ENCODE assay signal across 28 cellular contexts in genomic region chr3:143011705-143012104, GRCh38. TPM values are rescaled to one million over a fixed set of nuclear protein-coding genes. Genes with fewer than 3 reads are reported as not detected.
DNase-seq lines count a peak whose midpoint lies in the region; FAIRE-seq and TF ChIP-seq lines count a peak whose summit lies in the region.
"Had no signal": no experiment of that assay in that cellular context is flagged by ENCODE, and none has a peak within 500 bp of the region (broad histone marks: within the 10 kb centered on the region; RNA-seq: fewer than 3 reads in every experiment).

No MANE protein-coding gene starts in this region.

- H3K36me3 ChIP-seq in keratinocyte (ENCODE audit: control insufficient read depth in 2 of 2, extremely low read depth in 1 of 2, insufficient read depth in 2 of 2, low read length in 2 of 2), result peaks cover 0 to 8% of the 10 kb centered on the region in 2 experiments
- H3K36me3 ChIP-seq in HAP-1 (replicated peaks), result peaks cover 28% of the 10 kb centered on the region
- H3K36me3 ChIP-seq in WERI-Rb-1, result peaks cover 41% of the 10 kb centered on the region

- dilution Hi-C loops in keratinocyte (cut with MboI; ENCODE audit: extremely low pct_ligation_motif_present, low sequenced_read_pairs), result no loop called here

- intact Hi-C loops in activated CD4-positive, alpha-beta T cell treated with anti-CD3 and anti-CD28 coated beads, Interleukin-2, amount 10 ng/mL, durations not matched to agents 24 days and 14 days (cut with micrococcal nuclease), result no loop called here
- intact Hi-C loops in activated T-helper 1 cell treated with anti-CD3 and anti-CD28 coated beads, Interleukin-12 subunit alpha, Interleukin-12 subunit beta, Interleukin-2, Interleukin-4 antibody, amounts not matched to agents 30 ng/mL and 10 ng/mL and 1 ng/mL, durations not matched to agents 14 hours and 24 hours and 36 hours (cut with micrococcal nuclease), result loop anchor here (1.0 to 2.0 kb wide), 2 partner anchors 10 to 49 kb away; partner anchors contain the start of gene U2SURP

- peak overlapping the region; percentile 79 for H3K27ac Mint-ChIP-seq in activated CD4-positive, alpha-beta T cell treated with anti-CD3 and anti-CD28 coated beads, Interleukin-2, amount 10 ng/mL, durations not matched to agents 24 days and 14 days
- H3K27ac Mint-ChIP-seq in activated T-helper 1 cell treated with anti-CD3 and anti-CD28 coated beads, Interleukin-12 subunit alpha, Interleukin-12 subunit beta, Interleukin-2, Interleukin-4 antibody, amounts not matched to agents 30 ng/mL and 10 ng/mL and 1 ng/mL, durations not matched to agents 14 hours and 24 hours and 36 hours, result peak overlapping the region; percentile 89
- H3K27ac Mint-ChIP-seq: CD4-positive, CD25-positive, alpha-beta regulatory T cell had no signal

- H2AFZ ChIP-seq in keratinocyte (ENCODE audit: control insufficient read depth, low read length), result no peak overlapping the region
- H2AFZ ChIP-seq: GM23248 had no signal

- no peaks in the 10 kb centered on the region for H3K9me1 ChIP-seq in keratinocyte (ENCODE audit: control insufficient read depth, extremely low read depth, insufficient read depth, low read length)

- H3K4me3 ChIP-seq in keratinocyte (ENCODE audit: control insufficient read depth in 2 of 3, extremely low read depth in 1 of 3, insufficient read depth in 2 of 3, low read depth in 1 of 3, low read length in 3 of 3) (no peak overlapping the region), HAP-1 (no peak overlapping the region), WERI-Rb-1 (ENCODE audit: low read depth, low read length) (no peak overlapping the region)
- H3K4me3 ChIP-seq: body of pancreas, gastroesophageal sphincter, GM23248, tibial artery had no signal

- H3K9me3 ChIP-seq in keratinocyte (ENCODE audit: control insufficient read depth, low read depth, low read length), result no peaks in the 10 kb centered on the region
- H3K9me3 ChIP-seq in HAP-1, result no peaks in the 10 kb centered on the region
- no peaks in the 10 kb centered on the region for H3K9me3 ChIP-seq in WERI-Rb-1 (ENCODE audit: severe bottlenecking)
- H3K9me3 ChIP-seq: body of pancreas, gastroesophageal sphincter, tibial artery had no signal

- H3K4me1 Mint-ChIP-seq in activated CD4-positive, alpha-beta T cell treated with anti-CD3 and anti-CD28 coated beads, Interleukin-2, amount 10 ng/mL, durations not matched to agents 24 days and 14 days, result peaks cover 44% of the 10 kb centered on the region
- peaks cover 67% of the 10 kb centered on the region for H3K4me1 Mint-ChIP-seq in activated T-helper 1 cell treated with anti-CD3 and anti-CD28 coated beads, Interleukin-12 subunit alpha, Interleukin-12 subunit beta, Interleukin-2, Interleukin-4 antibody, amounts not matched to agents 30 ng/mL and 10 ng/mL and 1 ng/mL, durations not matched to agents 14 hours and 24 hours and 36 hours (ENCODE audit: low read depth)

- H3K27me3 ChIP-seq in keratinocyte (ENCODE audit: control insufficient read depth, extremely low read depth, insufficient read depth, low read length) (no peaks in the 10 kb centered on the region), HAP-1 (ENCODE audit: low read depth) (no peaks in the 10 kb centered on the region), WERI-Rb-1 (ENCODE audit: insufficient read depth, low read depth, severe bottlenecking) (no peaks in the 10 kb centered on the region)
- H3K27me3 ChIP-seq: body of pancreas, gastroesophageal sphincter, tibial artery had no signal

- in situ Hi-C loops in HAP-1 (cut with MboI; ENCODE audit: low sequenced_read_pairs), result no loop called here

- peak overlapping the region; percentile 68 for H3K4me3 Mint-ChIP-seq in activated CD4-positive, alpha-beta T cell treated with anti-CD3 and anti-CD28 coated beads, Interleukin-2, amount 10 ng/mL, durations not matched to agents 24 days and 14 days
- H3K4me3 Mint-ChIP-seq in activated T-helper 1 cell treated with anti-CD3 and anti-CD28 coated beads, Interleukin-12 subunit alpha, Interleukin-12 subunit beta, Interleukin-2, Interleukin-4 antibody, amounts not matched to agents 30 ng/mL and 10 ng/mL and 1 ng/mL, durations not matched to agents 14 hours and 24 hours and 36 hours, result peak overlapping the region; percentile 59
- H3K4me3 Mint-ChIP-seq: CD4-positive, CD25-positive, alpha-beta regulatory T cell had no signal

- FAIRE-seq in GM18507 (lab: Jason Lieb, UNC), result peak; percentile 41
- FAIRE-seq in keratinocyte (lab: Jason Lieb, UNC), result peak; percentile 39
- FAIRE-seq: A204.1 had no signal

- H3K4me2 ChIP-seq in keratinocyte (ENCODE audit: control insufficient read depth, extremely low read depth, insufficient read depth, low read depth, low read length), result no peak overlapping the region

- peaks cover 63% of the 10 kb centered on the region for H3K79me2 ChIP-seq in keratinocyte (ENCODE audit: control insufficient read depth, insufficient read depth, low read length)

- H3K9me3 Mint-ChIP-seq in activated CD4-positive, alpha-beta T cell treated with anti-CD3 and anti-CD28 coated beads, Interleukin-2, amount 10 ng/mL, durations not matched to agents 24 days and 14 days, result no peaks in the 10 kb centered on the region
- H3K9me3 Mint-ChIP-seq in activated T-helper 1 cell treated with anti-CD3 and anti-CD28 coated beads, Interleukin-12 subunit alpha, Interleukin-12 subunit beta, Interleukin-2, Interleukin-4 antibody, amounts not matched to agents 30 ng/mL and 10 ng/mL and 1 ng/mL, durations not matched to agents 14 hours and 24 hours and 36 hours, result no peaks in the 10 kb centered on the region
- H3K9me3 Mint-ChIP-seq: CD4-positive, CD25-positive, alpha-beta regulatory T cell; naive thymus-derived CD4-positive, alpha-beta T cell had no signal

- H3K9ac ChIP-seq in keratinocyte (ENCODE audit: control insufficient read depth, extremely low read depth, insufficient read depth, low read length), result no peak overlapping the region
- H3K9ac ChIP-seq: GM23248 had no signal

- peaks cover 21% of the 10 kb centered on the region for H3K36me3 Mint-ChIP-seq in activated CD4-positive, alpha-beta T cell treated with anti-CD3 and anti-CD28 coated beads, Interleukin-2, amount 10 ng/mL, durations not matched to agents 24 days and 14 days (ENCODE audit: low read depth)
- peaks cover 19% of the 10 kb centered on the region for H3K36me3 Mint-ChIP-seq in activated T-helper 1 cell treated with anti-CD3 and anti-CD28 coated beads, Interleukin-12 subunit alpha, Interleukin-12 subunit beta, Interleukin-2, Interleukin-4 antibody, amounts not matched to agents 30 ng/mL and 10 ng/mL and 1 ng/mL, durations not matched to agents 14 hours and 24 hours and 36 hours (ENCODE audit: low read depth)

- H3K27ac ChIP-seq in keratinocyte (ENCODE audit: control insufficient read depth, insufficient read depth, low read length), result no peak overlapping the region
- no peak overlapping the region for H3K27ac ChIP-seq in WERI-Rb-1
- H3K27ac ChIP-seq: body of pancreas, gastroesophageal sphincter, GM23248, tibial artery had no signal

- H3K27me3 Mint-ChIP-seq in activated CD4-positive, alpha-beta T cell treated with anti-CD3 and anti-CD28 coated beads, Interleukin-2, amount 10 ng/mL, durations not matched to agents 24 days and 14 days, result no peaks in the 10 kb centered on the region
- no peaks in the 10 kb centered on the region for H3K27me3 Mint-ChIP-seq in activated T-helper 1 cell treated with anti-CD3 and anti-CD28 coated beads, Interleukin-12 subunit alpha, Interleukin-12 subunit beta, Interleukin-2, Interleukin-4 antibody, amounts not matched to agents 30 ng/mL and 10 ng/mL and 1 ng/mL, durations not matched to agents 14 hours and 24 hours and 36 hours (ENCODE audit: insufficient read depth)
- H3K27me3 Mint-ChIP-seq: CD4-positive, CD25-positive, alpha-beta regulatory T cell; naive thymus-derived CD4-positive, alpha-beta T cell had no signal

- peak; percentile 51 for DNase-seq in activated CD4-positive, alpha-beta T cell treated with anti-CD3 and anti-CD28 coated beads, Interleukin-2, amount 10 ng/mL, durations not matched to agents 24 days and 14 days
- no peak for DNase-seq in activated CD4-positive, alpha-beta T cell treated with anti-CD3 and anti-CD28 coated beads for 1 hour
- no peak for DNase-seq in GM18507 (ENCODE audit: extremely low spot score, insufficient read length, low read depth)
- no peak for DNase-seq in activated T-helper 1 cell treated with anti-CD3 and anti-CD28 coated beads, Interleukin-12 subunit alpha, Interleukin-12 subunit beta, Interleukin-2, Interleukin-4 antibody, amounts not matched to agents 30 ng/mL and 10 ng/mL and 1 ng/mL, durations not matched to agents 14 hours and 24 hours and 36 hours (ENCODE audit: low spot score)
- no peak for DNase-seq in keratinocyte (ENCODE audit: low read depth, low spot score)
- DNase-seq in HAP-1 (ENCODE audit: low spot score in 2 of 2), result no peak
- no peak for DNase-seq in WERI-Rb-1
- DNase-seq in NCI-H146 treated with DMSO at 0.1 percent for 48 hours (lab: John Stamatoyannopoulos, UW; ENCODE audit: unreplicated experiment), result no peak
- DNase-seq: activated T-cell treated with anti-CD3 and anti-CD28 coated beads, Interleukin-2, amount 50 U/mL, for 48 hours; body of pancreas; dermis blood vessel endothelial cell; GM23248; IMR-90; islet precursor cell; left ventricle myocardium superior; midbrain; naive thymus-derived CD4-positive, alpha-beta T cell; NCI-H1694; NCI-H510A treated with DMSO at 0.1 percent for 48 hours; NK-92 treated with Interleukin-12 subunit alpha and Interleukin-12 subunit beta, amount 100 ng/mL, for 24 hours; PC-3; stimulated activated naive CD8-positive, alpha-beta T cell treated with anti-CD3 and anti-CD28 coated beads, Interleukin-15, Interleukin-2, amounts not matched to agents 100 U/mL and 50 U/mL, for 24 hours; T1000; tibial artery had no signal

- TF ChIP-seq CTCF in keratinocyte (optimal IDR thresholded peaks at IDR 0.05 in 1 of 3, IDR thresholded peaks at IDR 0.05 in 1 of 3, conservative IDR thresholded peaks at IDR 0.05 in 1 of 3; ENCODE audit: extremely low read depth in 1 of 3, insufficient read depth in 2 of 3, low read length in 3 of 3) (no peak), WERI-Rb-1 (IDR thresholded peaks at IDR 0.05; ENCODE audit: low read depth, low read length) (no peak)

- H3K4me1 ChIP-seq in keratinocyte (ENCODE audit: control insufficient read depth, extremely low read depth, insufficient read depth, low read length), result peaks cover 11% of the 10 kb centered on the region
- no peaks in the 10 kb centered on the region for H3K4me1 ChIP-seq in HAP-1

- peaks cover 19% of the 10 kb centered on the region for H4K20me1 ChIP-seq in keratinocyte (ENCODE audit: control insufficient read depth, extremely low read depth, insufficient read depth, low read length)

RNA-seq across cellular contexts. Expression of gene U2SURP, which starts 10.3 kb away (rescaled TPM):
- total RNA-seq in activated CD4-positive, alpha-beta T cell treated with anti-CD3 and anti-CD28 coated beads, Interleukin-2, amount 10 ng/mL, durations not matched to agents 24 days and 14 days, result 189 and 212 TPM in 2 replicates
- total RNA-seq in activated T-helper 1 cell treated with anti-CD3 and anti-CD28 coated beads, Interleukin-12 subunit alpha, Interleukin-12 subunit beta, Interleukin-2, Interleukin-4 antibody, amounts not matched to agents 30 ng/mL and 10 ng/mL and 1 ng/mL, durations not matched to agents 14 hours and 24 hours and 36 hours, result 186 and 205 TPM in 2 replicates
- polyA plus RNA-seq in keratinocyte, result 37.8 to 75.9 TPM (median 40.3 TPM) in 3 replicates
- 141 TPM for polyA plus RNA-seq in keratinocyte (2011; ENCODE audit: low read depth)
- polyA plus RNA-seq in keratinocyte (2011; cell fraction: cytosol; rRNA removed), result 21.3 and 33.5 TPM in 2 replicates
- polyA plus RNA-seq in keratinocyte (2011; cell fraction: nucleus; rRNA removed), result 40.2 and 76.9 TPM in 2 replicates
- 41.4 and 67.1 TPM in 2 replicates for polyA plus RNA-seq in keratinocyte (2012; ENCODE audit: low replicate concordance)
- 23.4 to 77.9 TPM (median 28.8 TPM) in 3 replicates for polyA minus RNA-seq in keratinocyte
- 22.1 TPM for polyA minus RNA-seq in keratinocyte (2011; cell fraction: cytosol; rRNA and poly(A)+ RNA removed)
- polyA minus RNA-seq in keratinocyte (2011; cell fraction: nucleus; rRNA and poly(A)+ RNA removed), result 28.8 and 73.0 TPM in 2 replicates

RNA-seq across cellular contexts. Expression of gene PAQR9, which starts 48.2 kb away (rescaled TPM):
- not detected in 2 replicates for total RNA-seq in activated CD4-positive, alpha-beta T cell treated with anti-CD3 and anti-CD28 coated beads, Interleukin-2, amount 10 ng/mL, durations not matched to agents 24 days and 14 days
- total RNA-seq in activated T-helper 1 cell treated with anti-CD3 and anti-CD28 coated beads, Interleukin-12 subunit alpha, Interleukin-12 subunit beta, Interleukin-2, Interleukin-4 antibody, amounts not matched to agents 30 ng/mL and 10 ng/mL and 1 ng/mL, durations not matched to agents 14 hours and 24 hours and 36 hours, result not detected in 2 replicates
- polyA plus RNA-seq in keratinocyte, result not detected in 3 replicates
- not detected for polyA plus RNA-seq in keratinocyte (2011; ENCODE audit: low read depth)
- not detected in 2 replicates for polyA plus RNA-seq in keratinocyte (2011; cell fraction: cytosol; rRNA removed)
- not detected in 2 replicates for polyA plus RNA-seq in keratinocyte (2011; cell fraction: nucleus; rRNA removed)
- polyA plus RNA-seq in keratinocyte (2012; ENCODE audit: low replicate concordance), result not detected in 2 replicates
- not detected in 3 replicates for polyA minus RNA-seq in keratinocyte
- not detected for polyA minus RNA-seq in keratinocyte (2011; cell fraction: cytosol; rRNA and poly(A)+ RNA removed)
- not detected in 2 replicates for polyA minus RNA-seq in keratinocyte (2011; cell fraction: nucleus; rRNA and poly(A)+ RNA removed)
- total RNA-seq: CD4-positive, CD25-positive, alpha-beta regulatory T cell; dermis blood vessel endothelial cell; fibroblast of lung; gastroesophageal sphincter; GM23248; IMR-90; naive thymus-derived CD4-positive, alpha-beta T cell; PC-3 had no signal
- polyA plus RNA-seq: CD4-positive, CD25-positive, alpha-beta regulatory T cell; fibroblast of lung; GM23248; naive thymus-derived CD4-positive, alpha-beta T cell had no signal
